Comparison of ENCODE assay signal across 20 cellular contexts in genomic region chr10:13329565-13329964, GRCh38.
"Had no signal": no experiment of that assay in that cellular context is flagged by ENCODE, and none has a peak within 500 bp of the region (broad histone marks: within the 10 kb centered on the region; RNA-seq: fewer than 3 reads in every experiment).

No MANE protein-coding gene starts in this region.

- H3K4me3 Mint-ChIP-seq: naive thymus-derived CD4-positive, alpha-beta T cell; neural crest cell had no signal

- H3K4me3 ChIP-seq: coronary artery, heart left ventricle, ovary, suprapubic skin, tibial artery, upper lobe of left lung, uterus had no signal

- H3K27ac ChIP-seq: coronary artery, heart left ventricle, ovary, suprapubic skin, tibial artery, upper lobe of left lung, uterus had no signal

- ATAC-seq: heart left ventricle; left lobe of liver; naive thymus-derived CD4-positive, alpha-beta T cell; right cardiac atrium had no signal

- H3K27me3 ChIP-seq: heart left ventricle, ovary, suprapubic skin, tibial artery, upper lobe of left lung, uterus had no signal

- DNase-seq: effector CD4-positive, alpha-beta T cell; foreskin melanocyte; heart left ventricle; hippocampal formation; kidney glomerular epithelial cell; mammary epithelial cell; naive thymus-derived CD4-positive, alpha-beta T cell; nucleus accumbens; ovary; right cardiac atrium; small intestine; stimulated activated CD4-positive, alpha-beta T cell treated with anti-CD3 and anti-CD28 coated beads, Interleukin-12 subunit alpha, Interleukin-12 subunit beta, amount 100 ng/mL, for 4 hours; stimulated activated naive CD4-positive, alpha-beta T cell; tibial artery; upper lobe of left lung; uterus had no signal

- H3K27me3 Mint-ChIP-seq: naive thymus-derived CD4-positive, alpha-beta T cell had no signal

- H3K4me1 Mint-ChIP-seq: neural crest cell had no signal

- H3K9me3 ChIP-seq: heart left ventricle, ovary, suprapubic skin, tibial artery, upper lobe of left lung, uterus had no signal

- H3K4me1 ChIP-seq: suprapubic skin, tibial artery, upper lobe of left lung, uterus had no signal

- H3K36me3 ChIP-seq: ovary, uterus had no signal
